In the genomic region with DNA sequence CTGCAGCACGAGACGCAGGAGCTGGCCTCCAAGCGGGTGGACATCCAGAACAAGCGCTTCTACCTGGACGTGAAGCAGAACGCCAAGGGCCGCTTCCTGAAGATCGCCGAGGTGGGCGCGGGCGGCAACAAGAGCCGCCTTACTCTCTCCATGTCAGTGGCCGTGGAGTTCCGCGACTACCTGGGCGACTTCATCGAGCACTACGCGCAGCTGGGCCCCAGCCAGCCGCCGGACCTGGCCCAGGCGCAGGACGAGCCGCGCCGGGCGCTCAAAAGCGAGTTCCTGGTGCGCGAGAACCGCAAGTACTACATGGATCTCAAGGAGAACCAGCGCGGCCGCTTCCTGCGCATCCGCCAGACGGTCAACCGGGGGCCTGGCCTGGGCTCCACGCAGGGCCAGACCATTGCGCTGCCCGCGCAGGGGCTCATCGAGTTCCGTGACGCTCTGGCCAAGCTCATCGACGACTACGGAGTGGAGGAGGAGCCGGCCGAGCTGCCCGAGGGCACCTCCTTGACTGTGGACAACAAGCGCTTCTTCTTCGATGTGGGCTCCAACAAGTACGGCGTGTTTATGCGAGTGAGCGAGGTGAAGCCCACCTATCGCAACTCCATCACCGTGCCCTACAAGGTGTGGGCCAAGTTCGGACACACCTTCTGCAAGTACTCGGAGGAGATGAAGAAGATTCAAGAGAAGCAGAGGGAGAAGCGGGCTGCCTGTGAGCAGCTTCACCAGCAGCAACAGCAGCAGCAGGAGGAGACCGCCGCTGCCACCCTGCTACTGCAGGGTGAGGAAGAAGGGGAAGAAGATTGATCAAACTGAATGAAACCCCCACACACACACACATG, we compare ENCODE assay signal across 8 cellular contexts. TPM values are rescaled to one million over a fixed set of nuclear protein-coding genes. Genes with fewer than 3 reads are reported as not detected.
DNase-seq lines count a peak whose midpoint lies in the region; ATAC-seq and TF ChIP-seq lines count a peak whose summit lies in the region.

No MANE protein-coding gene starts in this region.

- BruUV-seq in MCF 10A (replicated peaks; lab: Mats Ljungman, UMichigan): no TSS peak

- no peaks in the 10 kb centered on the region for H3K9me3 Mint-ChIP-seq in MCF 10A (ENCODE audit: unreplicated experiment)

- DNase-seq in EL (peak; percentile 65), T-helper 9 cell (peak; percentile 19), MCF 10A (ENCODE audit: unreplicated experiment) (peak; percentile 69), iPS-NIHi7 (ENCODE audit: extremely low spot score) (peak; percentile 23), HuH-7 (ENCODE audit: low spot score) (no peak)

- POLR2A ChIA-PET in MCF 10A (lab: Yijun Ruan, JAX): interaction anchor here (0.7 to 10.9 kb wide), 27 partner anchors 7 to 1360 kb away, joined by 3 to 147 read pairs (median 4); partner anchors contain the start of genes CYSTM1 and HBEGF

- peak overlapping the region; percentile 87 for H3K27ac Mint-ChIP-seq in MCF 10A (ENCODE audit: low read depth, unreplicated experiment)

- H3K36me3 Mint-ChIP-seq in MCF 10A (ENCODE audit: insufficient read depth, unreplicated experiment): peaks cover 10% of the 10 kb centered on the region

- peak overlapping the region; percentile 78 to 97 (median 91) for H3K27ac ChIP-seq in skin epidermis

- intact Hi-C loops in MCF 10A (cut with micrococcal nuclease): loop anchor here (2.0 kb wide), 2 partner anchors 18 to 30 kb away; no protein-coding TSS in a partner anchor

- no peak for TF ChIP-seq EP300 in Ishikawa (IDR thresholded peaks at IDR 0.05; ENCODE audit: borderline replicate concordance)

- TF ChIP-seq CTCF in MCF 10A (IDR thresholded peaks at IDR 0.05; ENCODE audit: unreplicated experiment): no peak

- TF ChIP-seq RAD21 in Ishikawa (IDR thresholded peaks at IDR 0.05; ENCODE audit: low read depth): no peak

- H3K4me3 ChIP-seq in skin epidermis: peak overlapping the region; percentile 68 to 88 (median 80)

- H3K4me3 Mint-ChIP-seq in MCF 10A (ENCODE audit: unreplicated experiment): peak overlapping the region; percentile 88

- CTCF ChIA-PET in MCF 10A (lab: Yijun Ruan, JAX): interaction anchor here (0.9 to 8.5 kb wide), 9 partner anchors 8 to 138 kb away, joined by 3 to 89 read pairs (median 5); no protein-coding TSS in a partner anchor

- peak; percentile 33 for ATAC-seq in GM21529 (IDR thresholded peaks at IDR 0.05; ENCODE audit: unreplicated experiment)

- peaks cover 62% of the 10 kb centered on the region for H3K4me1 Mint-ChIP-seq in MCF 10A (ENCODE audit: insufficient read depth, unreplicated experiment)

- no peaks in the 10 kb centered on the region for H3K27me3 Mint-ChIP-seq in MCF 10A (ENCODE audit: insufficient read depth, unreplicated experiment)

TF ChIP-seq in Ishikawa, 13 proteins besides CTCF, POLR2A, EP300 and RAD21:
- TF ChIP-seq EGR1 (IDR thresholded peaks at IDR 0.05) (no peak), CEBPB (IDR thresholded peaks at IDR 0.05) (no peak), TEAD4 (IDR thresholded peaks at IDR 0.05) (no peak), ZBTB7A (IDR thresholded peaks at IDR 0.05; ENCODE audit: low read depth) (no peak), YY1 (IDR thresholded peaks at IDR 0.05; ENCODE audit: low read depth) (no peak), FOXM1 (IDR thresholded peaks at IDR 0.05; ENCODE audit: borderline replicate concordance, low read depth) (no peak), TCF12 (IDR thresholded peaks at IDR 0.05; ENCODE audit: low read depth) (0 out of 2 replicates have a peak, but pooled peaks have one; percentile 29), CREB1 (IDR thresholded peaks at IDR 0.05; ENCODE audit: low read depth) (no peak), NFIC (IDR thresholded peaks at IDR 0.05) (peak; percentile 33; the same call in 1 of the 2 replicates), TAF1 (IDR thresholded peaks at IDR 0.05; ENCODE audit: low read depth) (no peak)
- TF ChIP-seq, protein P1, sequence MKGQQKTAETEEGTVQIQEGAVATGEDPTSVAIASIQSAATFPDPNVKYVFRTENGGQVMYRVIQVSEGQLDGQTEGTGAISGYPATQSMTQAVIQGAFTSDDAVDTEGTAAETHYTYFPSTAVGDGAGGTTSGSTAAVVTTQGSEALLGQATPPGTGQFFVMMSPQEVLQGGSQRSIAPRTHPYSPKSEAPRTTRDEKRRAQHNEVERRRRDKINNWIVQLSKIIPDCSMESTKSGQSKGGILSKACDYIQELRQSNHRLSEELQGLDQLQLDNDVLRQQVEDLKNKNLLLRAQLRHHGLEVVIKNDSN (IDR thresholded peaks at IDR 0.05): no peak
- TF ChIP-seq, protein P2, sequence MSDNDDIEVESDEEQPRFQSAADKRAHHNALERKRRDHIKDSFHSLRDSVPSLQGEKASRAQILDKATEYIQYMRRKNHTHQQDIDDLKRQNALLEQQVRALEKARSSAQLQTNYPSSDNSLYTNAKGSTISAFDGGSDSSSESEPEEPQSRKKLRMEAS (IDR thresholded peaks at IDR 0.05): 0 out of 2 replicates have a peak, but pooled peaks have one; percentile 28
- TF ChIP-seq, protein P3, sequence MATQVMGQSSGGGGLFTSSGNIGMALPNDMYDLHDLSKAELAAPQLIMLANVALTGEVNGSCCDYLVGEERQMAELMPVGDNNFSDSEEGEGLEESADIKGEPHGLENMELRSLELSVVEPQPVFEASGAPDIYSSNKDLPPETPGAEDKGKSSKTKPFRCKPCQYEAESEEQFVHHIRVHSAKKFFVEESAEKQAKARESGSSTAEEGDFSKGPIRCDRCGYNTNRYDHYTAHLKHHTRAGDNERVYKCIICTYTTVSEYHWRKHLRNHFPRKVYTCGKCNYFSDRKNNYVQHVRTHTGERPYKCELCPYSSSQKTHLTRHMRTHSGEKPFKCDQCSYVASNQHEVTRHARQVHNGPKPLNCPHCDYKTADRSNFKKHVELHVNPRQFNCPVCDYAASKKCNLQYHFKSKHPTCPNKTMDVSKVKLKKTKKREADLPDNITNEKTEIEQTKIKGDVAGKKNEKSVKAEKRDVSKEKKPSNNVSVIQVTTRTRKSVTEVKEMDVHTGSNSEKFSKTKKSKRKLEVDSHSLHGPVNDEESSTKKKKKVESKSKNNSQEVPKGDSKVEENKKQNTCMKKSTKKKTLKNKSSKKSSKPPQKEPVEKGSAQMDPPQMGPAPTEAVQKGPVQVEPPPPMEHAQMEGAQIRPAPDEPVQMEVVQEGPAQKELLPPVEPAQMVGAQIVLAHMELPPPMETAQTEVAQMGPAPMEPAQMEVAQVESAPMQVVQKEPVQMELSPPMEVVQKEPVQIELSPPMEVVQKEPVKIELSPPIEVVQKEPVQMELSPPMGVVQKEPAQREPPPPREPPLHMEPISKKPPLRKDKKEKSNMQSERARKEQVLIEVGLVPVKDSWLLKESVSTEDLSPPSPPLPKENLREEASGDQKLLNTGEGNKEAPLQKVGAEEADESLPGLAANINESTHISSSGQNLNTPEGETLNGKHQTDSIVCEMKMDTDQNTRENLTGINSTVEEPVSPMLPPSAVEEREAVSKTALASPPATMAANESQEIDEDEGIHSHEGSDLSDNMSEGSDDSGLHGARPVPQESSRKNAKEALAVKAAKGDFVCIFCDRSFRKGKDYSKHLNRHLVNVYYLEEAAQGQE (IDR thresholded peaks at IDR 0.05; ENCODE audit: low read depth): no peak

RNA-seq across cellular contexts. Expression of gene PURA, which starts 0.7 kb away (rescaled TPM):
- 20.1 and 24.6 TPM in 2 replicates for total RNA-seq in MCF 10A (2022)

RNA-seq across cellular contexts. Expression of gene IGIP, which starts 11.2 kb away (rescaled TPM):
- total RNA-seq in MCF 10A (2022): 7.5 and 8.3 TPM in 2 replicates
